ENCODE assay signal across 8 cellular contexts in the genomic region with DNA sequence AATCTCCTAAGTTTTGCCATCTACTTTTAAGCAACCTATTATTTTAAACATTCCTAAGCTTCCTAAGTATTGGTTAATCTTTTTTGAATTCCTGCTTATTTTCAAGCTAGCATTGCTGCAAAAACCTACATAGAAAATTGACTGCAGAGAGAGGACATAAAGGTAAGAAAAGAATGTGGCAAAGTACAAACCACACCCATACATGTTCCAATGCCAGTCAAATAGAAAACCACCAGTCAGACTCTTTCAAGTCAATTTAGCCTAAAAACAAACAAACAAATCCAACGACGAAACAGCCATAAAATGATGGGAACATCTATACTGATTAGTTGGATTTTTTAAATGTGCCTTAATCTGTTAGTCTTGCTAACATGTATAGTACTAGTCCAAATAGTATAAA.
"Had no signal": no experiment of that assay in that cellular context is flagged by ENCODE, and none has a peak within 500 bp of the region (broad histone marks: within the 10 kb centered on the region; RNA-seq: fewer than 3 reads in every experiment).

No MANE protein-coding gene starts in this region.

- H3K9ac ChIP-seq: GM23248 had no signal

- ATAC-seq: HCT116, K562 had no signal

- H3K27ac ChIP-seq: GM23248 had no signal

- H2AFZ ChIP-seq: GM23248 had no signal

- H3K4me3 ChIP-seq: GM23248, HAP-1, K562 had no signal

- DNase-seq: GM23248, GOT3, H7, HFFc6, IMR-90 had no signal

- H3K36me3 ChIP-seq: HAP-1 had no signal

- H3K9me3 ChIP-seq: HAP-1 had no signal
